In the genomic region with DNA sequence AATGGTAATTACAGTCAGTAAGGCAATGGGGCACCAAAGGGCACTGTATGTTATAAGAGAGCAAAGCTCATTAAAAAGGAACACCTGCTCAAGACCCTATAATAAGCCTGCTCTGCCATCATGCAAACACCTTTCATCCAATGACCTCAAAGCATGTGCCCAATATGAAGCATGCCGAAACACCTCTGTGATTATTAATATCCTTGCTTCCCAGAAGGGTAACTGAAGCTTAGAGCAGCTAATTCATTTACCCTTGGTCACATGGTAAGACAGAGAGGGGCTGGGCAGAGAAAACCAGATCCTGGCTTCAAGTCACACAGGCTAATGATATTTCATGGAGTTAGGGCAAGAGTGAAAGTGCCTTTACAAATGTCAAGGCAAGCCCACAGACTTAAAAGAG, we compare ENCODE assay signal across 15 cellular contexts. TPM values are rescaled to one million over a fixed set of nuclear protein-coding genes. Genes with fewer than 3 reads are reported as not detected.
A peak's percentile ranks its signal among the peaks of the same experiment; 100 is the strongest.
DNase-seq lines count a peak whose midpoint lies in the region; ATAC-seq and TF ChIP-seq lines count a peak whose summit lies in the region.
"Had no signal": no experiment of that assay in that cellular context is flagged by ENCODE, and none has a peak within 500 bp of the region (broad histone marks: within the 10 kb centered on the region; RNA-seq: fewer than 3 reads in every experiment).

No MANE protein-coding gene starts in this region.

- H3K4me1 ChIP-seq in A673 (ENCODE audit: insufficient read depth, low read length, poor library complexity, severe bottlenecking), result no peaks in the 10 kb centered on the region
- H3K4me1 ChIP-seq in IMR-90 (ENCODE audit: control insufficient read depth, insufficient read depth, low read length), result peaks cover 7% of the 10 kb centered on the region

- intact Hi-C loops in A673 (cut with micrococcal nuclease; ENCODE audit: unreplicated experiment) (no loop called here), IMR-90 (cut with micrococcal nuclease) (no loop called here)

- no peak overlapping the region for H4K8ac ChIP-seq in IMR-90 (ENCODE audit: low read depth in 2 of 2, low read length in 2 of 2)

- no peak overlapping the region for H3K4ac ChIP-seq in IMR-90 (ENCODE audit: low read depth, low read length)

- peaks cover 8% of the 10 kb centered on the region for H3K9me3 Mint-ChIP-seq in nephron progenitor cell
- H3K9me3 Mint-ChIP-seq: T-cell had no signal

- peaks cover 30% of the 10 kb centered on the region for H3K36me3 Mint-ChIP-seq in nephron progenitor cell (ENCODE audit: low read depth)
- H3K36me3 Mint-ChIP-seq: CD14-positive monocyte, T-cell had no signal

- H4K5ac ChIP-seq in IMR-90 (ENCODE audit: low read depth, low read length), result no peak overlapping the region; the same call in 1 of the 2 replicates

- H2AK9ac ChIP-seq in IMR-90 (replicated peaks; ENCODE audit: low read depth, low read length, poor library complexity), result no peak overlapping the region

- no peaks in the 10 kb centered on the region for H4K20me1 ChIP-seq in IMR-90 (ENCODE audit: insufficient read depth, low read length)

- H3K27ac ChIP-seq in A673 (ENCODE audit: low read depth, low read length, poor library complexity, severe bottlenecking) (peak overlapping the region; percentile 83), IMR-90 (ENCODE audit: insufficient read depth, low read length) (peak overlapping the region; percentile 23; the same call in 1 of the 2 replicates), SK-N-MC (peak overlapping the region; percentile 100)
- H3K27ac ChIP-seq: RWPE1 had no signal

- H3K9ac ChIP-seq in IMR-90 (ENCODE audit: low read depth, low read length) (no peak overlapping the region), SK-N-MC (ENCODE audit: insufficient read length) (peak overlapping the region; percentile 78)

- H3K4me2 ChIP-seq in IMR-90 (ENCODE audit: low read depth, low read length), result no peak overlapping the region

- BruUV-seq in A673 (replicated peaks; lab: Mats Ljungman, UMichigan) (no TSS peak), IMR-90 (replicated peaks; lab: Mats Ljungman, UMichigan) (no TSS peak)

- dilution Hi-C loops in IMR-90 (cut with HindIII; ENCODE audit: low sequenced_read_pairs, unreplicated experiment), result no loop called here

- H3K9me3 ChIP-seq in A673 (ENCODE audit: low read depth, low read length, poor library complexity, severe bottlenecking) (no peaks in the 10 kb centered on the region), IMR-90 (ENCODE audit: control insufficient read depth, insufficient read depth, low read length) (no peaks in the 10 kb centered on the region), SK-N-MC (ENCODE audit: low read depth, low read length) (no peaks in the 10 kb centered on the region)

- no peak overlapping the region for H3K56ac ChIP-seq in IMR-90 (ENCODE audit: extremely low read depth, insufficient read depth, low read length)

- peaks cover 86% of the 10 kb centered on the region for H3K4me1 Mint-ChIP-seq in nephron progenitor cell

- no peak overlapping the region for H2AK5ac ChIP-seq in IMR-90 (ENCODE audit: low read depth, low read length)

- peaks cover 3% of the 10 kb centered on the region for H3K27me3 Mint-ChIP-seq in nephron progenitor cell (ENCODE audit: low read depth, poor library complexity)
- H3K27me3 Mint-ChIP-seq: T-cell had no signal

- H3K27me3 ChIP-seq in A673 (replicated peaks; ENCODE audit: insufficient read depth, low read depth, low read length, poor library complexity) (no peaks in the 10 kb centered on the region), IMR-90 (ENCODE audit: control insufficient read depth, insufficient read depth, low read length) (no peaks in the 10 kb centered on the region; the same call in 1 of the 2 replicates)

- ATAC-seq in IMR-90 (ENCODE audit: low read depth) (no peak), HG03432 (IDR thresholded peaks at IDR 0.05; ENCODE audit: unreplicated experiment) (no peak)
- ATAC-seq: T-cell had no signal

- no peak overlapping the region for H2BK5ac ChIP-seq in IMR-90 (ENCODE audit: low read depth, low read length, poor library complexity, severe bottlenecking)

- H3K36me3 ChIP-seq in A673 (ENCODE audit: insufficient read depth, low read length, poor library complexity, severe bottlenecking) (no peaks in the 10 kb centered on the region), IMR-90 (ENCODE audit: control insufficient read depth, insufficient read depth, low read length) (no peaks in the 10 kb centered on the region), SK-N-MC (ENCODE audit: insufficient read depth, low read length) (peaks cover 3% of the 10 kb centered on the region; the same call in 1 of the 2 replicates)

- TF ChIP-seq RAD21 in IMR-90 (IDR thresholded peaks at IDR 0.05; ENCODE audit: low read length), result no peak

- no peak for DNase-seq in A673 (ENCODE audit: low spot score)
- DNase-seq in IMR-90, result no peak
- no peak for DNase-seq in SK-N-MC (ENCODE audit: low read depth, low spot score)
- no peak for DNase-seq in nephron progenitor cell
- DNase-seq in NCI-H2081 (lab: John Stamatoyannopoulos, UW), result no peak
- no peak for DNase-seq in NCI-H446 treated with DMSO at 0.1 percent for 48 hours (lab: John Stamatoyannopoulos, UW)
- no peak for DNase-seq in GM10248 (ENCODE audit: extremely low spot score)
- DNase-seq: EL, NCI-H2029 treated with DMSO at 0.1 percent for 48 hours, NCI-H2227 treated with DMSO at 0.1 percent for 48 hours, NCI-H524 treated with DMSO at 0.1 percent for 48 hours, T-cell had no signal

- no peaks in the 10 kb centered on the region for H3K9me1 ChIP-seq in IMR-90 (ENCODE audit: insufficient read depth, low read length)

- TF ChIP-seq POLR2A in IMR-90 (IDR thresholded peaks at IDR 0.05; ENCODE audit: low read depth, low read length), result no peak

- in situ Hi-C loops in IMR-90 (cut with MboI; ENCODE audit: low sequenced_read_pairs), result loop anchor here (25.0 kb wide), 1 partner anchor 1148 kb away; a partner anchor contains a TSS

- H2BK15ac ChIP-seq in IMR-90 (ENCODE audit: low read depth, low read length), result no peak overlapping the region

- 0 out of 2 replicates have a peak overlapping the region, but pooled peaks have one; percentile 8 for H3K18ac ChIP-seq in IMR-90 (ENCODE audit: low read depth, low read length)

- H2AFZ ChIP-seq in IMR-90 (replicated peaks; ENCODE audit: low read length, poor library complexity), result no peak overlapping the region

- H3K4me3 Mint-ChIP-seq in nephron progenitor cell, result peak overlapping the region; percentile 44
- H3K4me3 Mint-ChIP-seq: CD14-positive monocyte, T-cell had no signal

- POLR2A ChIA-PET in A673 (lab: Charles Lee; ENCODE audit: low non-redundant PET) (no interaction called here), IMR-90 (lab: Charles Lee; ENCODE audit: unreplicated experiment) (no interaction called here), GM10248 (lab: Yijun Ruan, JAX) (no interaction called here)

- H3K23ac ChIP-seq in IMR-90 (ENCODE audit: low read depth, low read length), result no peak overlapping the region; the same call in 1 of the 2 replicates

- TF ChIP-seq CTCF in A673 (conservative IDR thresholded peaks at IDR 0.05; ENCODE audit: low read depth, low read length), result no peak
- no peak for TF ChIP-seq CTCF in IMR-90 (conservative IDR thresholded peaks at IDR 0.05; ENCODE audit: low read depth, low read length)
- TF ChIP-seq CTCF in nephron progenitor cell (IDR thresholded peaks at IDR 0.05), result no peak
- TF ChIP-seq CTCF in GM10248 (IDR thresholded peaks at IDR 0.05; ENCODE audit: control extremely low read depth, extremely low read depth, low read depth, missing control alignments), result no peak

- H3K14ac ChIP-seq in IMR-90 (replicated peaks; ENCODE audit: low read depth, low read length), result no peak overlapping the region

- H2BK120ac ChIP-seq in IMR-90 (ENCODE audit: low read depth, low read length), result peak overlapping the region; percentile 26; the same call in 1 of the 2 replicates

- H3K79me1 ChIP-seq in IMR-90 (ENCODE audit: low read depth in 1 of 2, low read length in 2 of 2), result peaks cover 1 to 4% of the 10 kb centered on the region in 2 experiments; a peak in 1 of 4 replicates

- no CpG with 5 or more reads among the region's 1 CpG for WGBS in IMR-90 (ENCODE audit: extremely low coverage in 2 of 2, insufficient read length in 1 of 2), 2 experiments

- no peak overlapping the region for H2BK20ac ChIP-seq in IMR-90 (ENCODE audit: low read depth, low read length)

- H4K91ac ChIP-seq in IMR-90 (ENCODE audit: insufficient read depth, low read depth, low read length), result no peak overlapping the region

- H3K4me3 ChIP-seq in A673 (ENCODE audit: low read depth, low read length, poor library complexity, severe bottlenecking) (no peak overlapping the region), IMR-90 (ENCODE audit: insufficient read depth, low read depth, low read length) (no peak overlapping the region), SK-N-MC (peak overlapping the region; percentile 74)

- no peak overlapping the region for H3K27ac Mint-ChIP-seq in nephron progenitor cell
- H3K27ac Mint-ChIP-seq: T-cell had no signal

- CTCF ChIA-PET in A673 (lab: Charles Lee) (no interaction called here), IMR-90 (lab: Yijun Ruan, JAX) (no interaction called here), GM10248 (lab: Yijun Ruan, JAX) (no interaction called here)

TF ChIP-seq in IMR-90, 13 proteins besides CTCF, POLR2A, EP300 and RAD21:
- TF ChIP-seq CEBPB (IDR thresholded peaks at IDR 0.05; ENCODE audit: low read depth, low read length) (no peak), MAFK (IDR thresholded peaks at IDR 0.05; ENCODE audit: low read depth, low read length) (no peak), MXI1 (IDR thresholded peaks at IDR 0.05; ENCODE audit: borderline replicate concordance, low read depth, low read length) (no peak), SMC3 (IDR thresholded peaks at IDR 0.05; ENCODE audit: low read depth, low read length) (no peak), BHLHE40 (IDR thresholded peaks at IDR 0.05; ENCODE audit: low read depth, low read length) (no peak), RFX5 (IDR thresholded peaks at IDR 0.05; ENCODE audit: low read depth, low read length) (no peak), FOS (IDR thresholded peaks at IDR 0.05; ENCODE audit: low read depth, low read length) (no peak), MAZ (IDR thresholded peaks at IDR 0.05; ENCODE audit: borderline replicate concordance, low read depth, low read length) (no peak)
- TF ChIP-seq, protein P1, sequence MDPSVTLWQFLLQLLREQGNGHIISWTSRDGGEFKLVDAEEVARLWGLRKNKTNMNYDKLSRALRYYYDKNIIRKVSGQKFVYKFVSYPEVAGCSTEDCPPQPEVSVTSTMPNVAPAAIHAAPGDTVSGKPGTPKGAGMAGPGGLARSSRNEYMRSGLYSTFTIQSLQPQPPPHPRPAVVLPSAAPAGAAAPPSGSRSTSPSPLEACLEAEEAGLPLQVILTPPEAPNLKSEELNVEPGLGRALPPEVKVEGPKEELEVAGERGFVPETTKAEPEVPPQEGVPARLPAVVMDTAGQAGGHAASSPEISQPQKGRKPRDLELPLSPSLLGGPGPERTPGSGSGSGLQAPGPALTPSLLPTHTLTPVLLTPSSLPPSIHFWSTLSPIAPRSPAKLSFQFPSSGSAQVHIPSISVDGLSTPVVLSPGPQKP (IDR thresholded peaks at IDR 0.05; ENCODE audit: borderline replicate concordance, low read depth, low read length), result no peak

RNA-seq across cellular contexts. Expression of a gene that starts 5.7 kb away (rescaled TPM):
- total RNA-seq in A673 (2021) (2.1 and 2.6 TPM in 2 replicates), IMR-90 (2012; rRNA removed) (5.3 and 9.1 TPM in 2 replicates)
- 4.7 TPM in 2 replicates for polyA plus RNA-seq in IMR-90 (2012; rRNA removed)
- 1.9 and 3.1 TPM in 2 replicates for polyA plus RNA-seq in IMR-90 (2012; cell fraction: cytosol; rRNA removed)
- polyA plus RNA-seq in IMR-90 (2012; cell fraction: nucleus; rRNA removed; ENCODE audit: low replicate concordance), result 3.6 and 5.4 TPM in 2 replicates

Comparison
In these comparisons a context has a peak if more than half of its experiments do, and no peak if none do; other contexts are left out.
1. H3K27ac ChIP-seq: peak in every context shown above with its lines; median percentile 100 in SK-N-MC; 83 in A673; 23 in IMR-90.